1 cellular context compared by ENCODE assay signal in genomic region chr9:178136-178825, GRCh38.
TF ChIP-seq lines count a peak whose summit lies in the region.

No MANE protein-coding gene starts in this region.

TF ChIP-seq in HepG2, 621 proteins besides CTCF, POLR2A, EP300 and RAD21:
- peak; percentile 22; the same call in 1 of the 2 replicates for TF ChIP-seq KDM5A (IDR thresholded peaks at IDR 0.05; ENCODE audit: borderline replicate concordance, low read length)
